Comparison of ENCODE assay signal across 1 cellular context in the genomic region with DNA sequence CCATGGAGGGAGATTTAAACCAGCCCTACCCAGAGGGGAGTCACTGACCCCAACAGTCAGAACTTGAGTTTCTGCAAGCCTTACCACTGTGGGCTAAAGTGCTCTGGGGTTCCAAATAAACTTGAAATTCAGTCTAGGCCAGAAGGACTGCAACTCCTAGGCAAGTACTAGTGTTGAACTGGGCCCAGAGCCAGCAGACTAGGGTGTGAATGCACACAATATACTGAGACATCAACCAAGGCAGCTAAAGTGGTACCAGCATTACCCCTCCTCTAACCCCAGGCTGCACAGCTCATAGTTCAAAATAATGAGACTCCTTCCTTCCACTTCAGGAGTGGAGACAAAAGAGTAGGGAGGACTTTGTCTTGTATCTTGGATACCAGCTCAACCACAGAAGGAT.
TF ChIP-seq lines count a peak whose summit lies in the region.

No MANE protein-coding gene starts in this region.

TF ChIP-seq in K562, 482 proteins besides CTCF, POLR2A, EP300 and RAD21 (continued from another document):
- TF ChIP-seq BMI1 (IDR thresholded peaks at IDR 0.05; ENCODE audit: low read length) (no peak), TGIF2 (CRISPR knock-in tag; IDR thresholded peaks at IDR 0.05) (no peak), CREB3 (tag; conservative IDR thresholded peaks at IDR 0.05; ENCODE audit: low read depth) (no peak), SMARCE1 (IDR thresholded peaks at IDR 0.05) (no peak)
